ENCODE assay signal across 7 cellular contexts in the genomic region with DNA sequence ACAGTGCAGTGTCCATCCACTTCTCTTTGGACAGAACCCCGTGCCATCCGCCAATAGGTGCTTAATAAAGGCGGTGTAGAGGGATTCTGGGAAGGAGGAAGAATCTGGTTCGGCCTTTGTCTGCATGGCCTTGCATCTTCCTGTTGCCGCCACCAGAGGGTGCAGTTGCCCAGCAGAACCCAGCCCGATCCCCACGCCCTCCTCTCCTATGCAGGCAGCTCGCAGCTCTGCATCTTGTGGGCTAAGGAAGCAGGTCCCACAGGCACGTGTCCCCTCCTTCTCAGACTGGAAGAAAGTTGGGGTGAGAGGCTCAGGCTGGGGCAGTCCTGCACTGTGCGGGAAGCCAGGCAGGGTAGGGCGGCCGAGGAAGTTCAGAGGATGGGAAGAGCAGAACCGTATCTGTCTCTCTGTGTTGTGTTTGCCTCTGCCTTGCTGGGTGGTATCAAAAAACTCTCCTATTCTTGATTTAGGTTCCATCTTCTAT. TPM values are rescaled to one million over a fixed set of nuclear protein-coding genes. Genes with fewer than 3 reads are reported as not detected.
DNase-seq lines count a peak whose midpoint lies in the region; ATAC-seq, FAIRE-seq and TF ChIP-seq lines count a peak whose summit lies in the region.

No MANE protein-coding gene starts in this region.

- no peaks in the 10 kb centered on the region for H3K9me3 Mint-ChIP-seq in activated CD4-positive, alpha-beta T cell treated with anti-CD3 and anti-CD28 coated beads, Interleukin-2, amount 10 ng/mL, durations not matched to agents 7 days and 5 days

- ATAC-seq in HG03045 (IDR thresholded peaks at IDR 0.05; ENCODE audit: unreplicated experiment) = peak; percentile 89

- peaks cover 3% of the 10 kb centered on the region for H3K27me3 Mint-ChIP-seq in activated CD4-positive, alpha-beta T cell treated with anti-CD3 and anti-CD28 coated beads, Interleukin-2, amount 10 ng/mL, durations not matched to agents 7 days and 5 days

- H3K4me1 Mint-ChIP-seq in activated CD4-positive, alpha-beta T cell treated with anti-CD3 and anti-CD28 coated beads, Interleukin-2, amount 10 ng/mL, durations not matched to agents 7 days and 5 days = peaks cover 12% of the 10 kb centered on the region

- CTCF ChIA-PET in activated CD4-positive, alpha-beta T cell treated with anti-CD3 and anti-CD28 coated beads, Interleukin-2, amount 10 ng/mL, durations not matched to agents 7 days and 5 days (lab: Charles Lee) = interaction anchor here (0.6 to 3.2 kb wide), 13 partner anchors 8 to 604 kb away, joined by 3 to 12 read pairs (median 4); no protein-coding TSS in a partner anchor

- no peak overlapping the region for H3K27ac Mint-ChIP-seq in activated CD4-positive, alpha-beta T cell treated with anti-CD3 and anti-CD28 coated beads, Interleukin-2, amount 10 ng/mL, durations not matched to agents 7 days and 5 days

- peak; percentile 93 for FAIRE-seq in GM12891 (lab: Jason Lieb, UNC)

- DNase-seq in GM12891 (ENCODE audit: insufficient read length, low spot score) = peak; percentile 77
- DNase-seq in NCI-H510A treated with DMSO at 0.1 percent for 48 hours (lab: John Stamatoyannopoulos, UW) = peak; percentile 82
- peak; percentile 74 for DNase-seq in activated CD4-positive, alpha-beta T cell treated with anti-CD3 and anti-CD28 coated beads, Interleukin-2, amount 10 ng/mL, durations not matched to agents 7 days and 5 days
- peak; percentile 92 for DNase-seq in dermis blood vessel endothelial cell
- peak; percentile 88 for DNase-seq in medulla oblongata (ENCODE audit: extremely low spot score)
- DNase-seq in stimulated activated CD8-positive, alpha-beta memory T cell treated with anti-CD3 and anti-CD28 coated beads, Interleukin-15, amount 100 ng/mL, for 1 hour (ENCODE audit: low read depth) = peak; percentile 40

- no peaks in the 10 kb centered on the region for H3K36me3 Mint-ChIP-seq in activated CD4-positive, alpha-beta T cell treated with anti-CD3 and anti-CD28 coated beads, Interleukin-2, amount 10 ng/mL, durations not matched to agents 7 days and 5 days (ENCODE audit: low read depth)

- POLR2A ChIA-PET in activated CD4-positive, alpha-beta T cell treated with anti-CD3 and anti-CD28 coated beads, Interleukin-2, amount 10 ng/mL, durations not matched to agents 7 days and 5 days (lab: Charles Lee) = no interaction called here

- H3K4me3 Mint-ChIP-seq in activated CD4-positive, alpha-beta T cell treated with anti-CD3 and anti-CD28 coated beads, Interleukin-2, amount 10 ng/mL, durations not matched to agents 7 days and 5 days = no peak overlapping the region

- no peak for TF ChIP-seq POLR2A in GM12891 (IDR thresholded peaks at IDR 0.05; ENCODE audit: low read depth, low read length)

TF ChIP-seq in GM12891, 5 proteins besides CTCF, POLR2A, EP300 and RAD21:
- TF ChIP-seq PAX5 (IDR thresholded peaks at IDR 0.05; ENCODE audit: insufficient read depth, low read length, severe bottlenecking) = no peak
- TF ChIP-seq SPI1 (IDR thresholded peaks at IDR 0.05; ENCODE audit: low read depth, low read length) = no peak
- TF ChIP-seq POU2F2 (IDR thresholded peaks at IDR 0.05; ENCODE audit: low read depth, low read length) = 0 out of 2 replicates have a peak, but pooled peaks have one; percentile 20

RNA-seq across cellular contexts. Expression of gene NAV1, which starts 20.8 kb away (rescaled TPM):
- polyA plus RNA-seq in GM12891 (2012; ENCODE audit: low read depth, missing spikeins) = 0.23 TPM
- 1 to 10 TPM; 2.0 to 2.7 TPM for total RNA-seq in activated CD4-positive, alpha-beta T cell treated with anti-CD3 and anti-CD28 coated beads, Interleukin-2, amount 10 ng/mL, durations not matched to agents 7 days and 5 days
- 16.5 and 27.0 TPM in 2 replicates for total RNA-seq in dermis blood vessel endothelial cell

RNA-seq across cellular contexts. Expression of gene CSRP1, which starts 52.8 kb away (rescaled TPM):
- polyA plus RNA-seq in GM12891 (2012; ENCODE audit: low read depth, missing spikeins) = 21.0 TPM
- total RNA-seq in activated CD4-positive, alpha-beta T cell treated with anti-CD3 and anti-CD28 coated beads, Interleukin-2, amount 10 ng/mL, durations not matched to agents 7 days and 5 days = 10 to 100 TPM; 82.4 to 83.4 TPM
- 256 and 443 TPM in 2 replicates for total RNA-seq in dermis blood vessel endothelial cell

Comparison
In these comparisons a context has a peak if more than half of its experiments do, and no peak if none do; other contexts are left out.
1. Peak in every context shown above with its lines: DNase-seq and ATAC-seq.
2. DNase-seq: peak in every context shown above with its lines; median percentile 92 in dermis blood vessel endothelial cell; 88 in medulla oblongata; 82 in NCI-H510A treated with DMSO at 0.1 percent for 48 hours; 77 in GM12891; 74 in activated CD4-positive, alpha-beta T cell treated with anti-CD3 and anti-CD28 coated beads, Interleukin-2, amount 10 ng/mL, durations not matched to agents 7 days and 5 days; 40 in stimulated activated CD8-positive, alpha-beta memory T cell treated with anti-CD3 and anti-CD28 coated beads, Interleukin-15, amount 100 ng/mL, for 1 hour.